12 cellular contexts compared by ENCODE assay signal in the genomic region with DNA sequence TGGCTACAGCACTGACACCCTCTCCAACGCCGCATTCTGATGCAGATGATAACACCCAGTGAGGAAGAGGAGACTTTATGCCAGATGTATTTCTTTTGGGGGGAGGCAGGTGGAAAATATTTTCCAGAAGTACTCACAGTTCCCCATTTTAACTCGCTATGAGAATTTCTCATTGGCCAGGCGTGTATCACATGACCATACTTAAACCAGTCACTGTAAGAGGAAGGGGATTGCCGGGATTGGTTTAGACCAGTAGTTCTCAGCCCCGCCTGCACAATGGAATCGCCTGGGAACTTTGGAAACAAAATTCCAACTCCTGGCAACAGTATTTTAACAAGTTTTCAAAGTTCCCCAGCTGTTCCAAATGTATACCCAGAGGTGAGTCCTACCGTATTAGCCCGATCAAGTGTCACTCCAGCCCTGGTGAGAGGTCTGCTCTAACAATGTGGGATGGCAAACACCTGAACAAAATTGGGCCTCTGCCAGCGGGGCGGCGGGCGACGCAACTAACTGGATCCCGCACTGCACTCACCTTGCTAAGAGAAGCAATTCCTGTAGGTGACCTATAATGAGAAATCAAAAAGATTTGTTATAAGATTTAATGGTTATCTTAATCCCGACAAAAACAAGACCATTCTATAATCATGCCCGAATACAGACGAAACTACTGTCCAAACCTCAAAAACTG.
"Had no signal": no experiment of that assay in that cellular context is flagged by ENCODE, and none has a peak within 500 bp of the region (broad histone marks: within the 10 kb centered on the region; RNA-seq: fewer than 3 reads in every experiment).

No MANE protein-coding gene starts in this region.

- H3K9me3 ChIP-seq: breast epithelium had no signal

- ATAC-seq: activated CD8-positive, alpha-beta T cell treated with anti-CD3 and anti-CD28 coated beads for 36 hours; stimulated activated naive CD8-positive, alpha-beta T cell treated with anti-CD3 and anti-CD28 coated beads, Interleukin-15, Interleukin-2, amounts not matched to agents 100 U/mL and 50 U/mL, for 24 hours had no signal

- H3K27ac ChIP-seq: breast epithelium, VCaP had no signal

- H3K9me3 Mint-ChIP-seq: activated CD8-positive, alpha-beta T cell treated with anti-CD3 and anti-CD28 coated beads for 36 hours; activated T-helper 1 cell treated with anti-CD3 and anti-CD28 coated beads, Interleukin-12 subunit alpha, Interleukin-12 subunit beta, Interleukin-2, Interleukin-4 antibody, amounts not matched to agents 30 ng/mL and 10 ng/mL and 1 ng/mL, durations not matched to agents 14 hours and 24 hours and 36 hours had no signal

- DNase-seq: activated CD8-positive, alpha-beta memory T cell treated with anti-CD3 and anti-CD28 coated beads, Interleukin-2, amount 50 U/mL, for 48 hours; activated CD8-positive, alpha-beta T cell treated with anti-CD3 and anti-CD28 coated beads for 36 hours; activated naive CD4-positive, alpha-beta T cell; aorta; dermis blood vessel endothelial cell; hypothalamus; nephron progenitor cell; stimulated activated CD4-positive, alpha-beta T cell treated with anti-CD3 and anti-CD28 coated beads, Interleukin-2, amount 100 ng/mL, for 48 hours; stimulated activated naive CD8-positive, alpha-beta T cell treated with anti-CD3 and anti-CD28 coated beads, Interleukin-15, Interleukin-2, amounts not matched to agents 100 U/mL and 50 U/mL, for 24 hours had no signal

- H3K4me3 ChIP-seq: breast epithelium had no signal

- H3K36me3 ChIP-seq: breast epithelium had no signal

- H3K4me1 ChIP-seq: breast epithelium had no signal

- H3K4me3 Mint-ChIP-seq: activated CD8-positive, alpha-beta T cell treated with anti-CD3 and anti-CD28 coated beads for 36 hours; nephron progenitor cell had no signal

- H3K27ac Mint-ChIP-seq: activated CD8-positive, alpha-beta T cell treated with anti-CD3 and anti-CD28 coated beads for 36 hours; activated T-helper 1 cell treated with anti-CD3 and anti-CD28 coated beads, Interleukin-12 subunit alpha, Interleukin-12 subunit beta, Interleukin-2, Interleukin-4 antibody, amounts not matched to agents 30 ng/mL and 10 ng/mL and 1 ng/mL, durations not matched to agents 14 hours and 24 hours and 36 hours; nephron progenitor cell had no signal
